Comparison of ENCODE assay signal across 8 cellular contexts in genomic region chr22:46762238-46763050, GRCh38. TPM values are rescaled to one million over a fixed set of nuclear protein-coding genes. Genes with fewer than 3 reads are reported as not detected.
A peak's percentile ranks its signal among the peaks of the same experiment; 100 is the strongest.
DNase-seq lines count a peak whose midpoint lies in the region; ATAC-seq, FAIRE-seq and TF ChIP-seq lines count a peak whose summit lies in the region.

TBC1D22A (plus strand) TSS chr22:46762650; CDS start chr22:46762787, 137 bp downstream.

- in situ Hi-C loops in GM13977 (cut with MboI; ENCODE audit: low pct_unique_long_range_greater_than_20kb, low sequenced_read_pairs, unreplicated experiment) = no loop called here

- H3K27me3 Mint-ChIP-seq in T-helper 2 cell treated with Interferon-gamma antibody and Interleukin-4, amounts not matched to agents 5 μg/mL and 100 μg/mL, for 36 hours (ENCODE audit: low read depth) = no peaks in the 10 kb centered on the region

- H3K27ac Mint-ChIP-seq in T-helper 2 cell treated with Interferon-gamma antibody and Interleukin-4, amounts not matched to agents 5 μg/mL and 100 μg/mL, for 36 hours = peak within 1 kb of the TSS; percentile 98

- H3K27me3 ChIP-seq in ascending aorta (no peaks in the 10 kb centered on the region), right cardiac atrium (ENCODE audit: control insufficient read depth, insufficient read depth) (no peaks in the 10 kb centered on the region)

- peak within 1 kb of the TSS; percentile 99 for H3K4me3 Mint-ChIP-seq in T-helper 2 cell treated with Interferon-gamma antibody and Interleukin-4, amounts not matched to agents 5 μg/mL and 100 μg/mL, for 36 hours

- FAIRE-seq in urothelium cell line (lab: Jason Lieb, UNC) = peak; percentile 92

- peak; percentile 95 for DNase-seq in GM13977 (ENCODE audit: low spot score)
- peak; percentile 91 to 93 for DNase-seq in NCI-H1930 (lab: John Stamatoyannopoulos, UW)
- DNase-seq in T-helper 2 cell treated with Interferon-gamma antibody and Interleukin-4, amounts not matched to agents 5 μg/mL and 100 μg/mL, for 36 hours (ENCODE audit: low spot score) = peak; percentile 94
- DNase-seq in ascending aorta (ENCODE audit: low spot score in 2 of 2) = peak; percentile 62 to 96
- DNase-seq in right cardiac atrium = peak; percentile 95 to 98 (median 98)
- DNase-seq in pulmonary artery endothelial cell (ENCODE audit: low read depth, low spot score) = peak; percentile 82
- peak; percentile 98 for DNase-seq in urothelium cell line (ENCODE audit: low spot score)

- H3K4me1 ChIP-seq in ascending aorta = peaks cover 0 to 20% of the 10 kb centered on the region in 2 donors
- no peaks in the 10 kb centered on the region for H3K4me1 ChIP-seq in right cardiac atrium (ENCODE audit: control insufficient read depth, insufficient read depth, low read length)

- H3K4me1 Mint-ChIP-seq in T-helper 2 cell treated with Interferon-gamma antibody and Interleukin-4, amounts not matched to agents 5 μg/mL and 100 μg/mL, for 36 hours (ENCODE audit: low read depth) = peaks cover 37% of the 10 kb centered on the region

- intact Hi-C loops in ascending aorta (cut with DNase I) = loop anchor here (1.0 kb wide), 2 partner anchors 8 to 24 kb away; partner anchors contain the start of gene CERK
- intact Hi-C loops in right cardiac atrium (cut with DNase I) = no loop called here

- H3K9me3 Mint-ChIP-seq in T-helper 2 cell treated with Interferon-gamma antibody and Interleukin-4, amounts not matched to agents 5 μg/mL and 100 μg/mL, for 36 hours = no peaks in the 10 kb centered on the region

- no peaks in the 10 kb centered on the region for H3K36me3 ChIP-seq in ascending aorta

- peak; percentile 87 for ATAC-seq in HG02885 (IDR thresholded peaks at IDR 0.05; ENCODE audit: poor library complexity, unreplicated experiment)
- ATAC-seq in right cardiac atrium = peak; percentile 95 to 96

- H3K27ac ChIP-seq in ascending aorta (peak within 1 kb of the TSS; percentile 92 to 96), right cardiac atrium (ENCODE audit: low read length) (peak within 1 kb of the TSS; percentile 87)

- H3K9me3 ChIP-seq in ascending aorta = no peaks in the 10 kb centered on the region
- no peaks in the 10 kb centered on the region for H3K9me3 ChIP-seq in right cardiac atrium (ENCODE audit: control insufficient read depth, low read length)

- WGBS in right cardiac atrium = under 1% methylated on average over 66 of the region's 66 CpGs

- TF ChIP-seq CTCF in GM13977 (IDR thresholded peaks at IDR 0.05; ENCODE audit: extremely low read depth, insufficient read depth, missing control alignments) = no peak
- peak in 1 of 3 experiments; percentile 24 for TF ChIP-seq CTCF in ascending aorta (IDR thresholded peaks at IDR 0.05)

- peak within 1 kb of the TSS; percentile 79 to 93 for H3K4me3 ChIP-seq in ascending aorta
- peak within 1 kb of the TSS; percentile 71 for H3K4me3 ChIP-seq in right cardiac atrium (ENCODE audit: low read length)

- H3K36me3 Mint-ChIP-seq in T-helper 2 cell treated with Interferon-gamma antibody and Interleukin-4, amounts not matched to agents 5 μg/mL and 100 μg/mL, for 36 hours (ENCODE audit: low read depth) = peaks cover 22% of the 10 kb centered on the region

RNA-seq across cellular contexts. Expression of gene TBC1D22A, which starts in this region (rescaled TPM):
- total RNA-seq in ascending aorta = 87.8 TPM
- total RNA-seq in right cardiac atrium = 10 to 100 TPM; 15.3 to 17.3 (median 16.4) TPM
- 12.0 TPM for polyA plus RNA-seq in right cardiac atrium
- total RNA-seq in pulmonary artery endothelial cell = 16.0 and 17.4 TPM in 2 replicates

Comparison
In these comparisons a context has a peak if more than half of its experiments do, and no peak if none do; other contexts are left out.
1. Peak in every context shown above with its lines: DNase-seq, ATAC-seq, H3K4me3 ChIP-seq and H3K27ac ChIP-seq.